Comparison of ENCODE assay signal across 21 cellular contexts in genomic region chr4:37599092-37599800, GRCh38.
DNase-seq lines count a peak whose midpoint lies in the region; ATAC-seq and TF ChIP-seq lines count a peak whose summit lies in the region.
"Had no signal": no experiment of that assay in that cellular context is flagged by ENCODE, and none has a peak within 500 bp of the region (broad histone marks: within the 10 kb centered on the region; RNA-seq: fewer than 3 reads in every experiment).

No MANE protein-coding gene starts in this region.

- H3K4me3 ChIP-seq in endodermal cell (ENCODE audit: low read length) (no peak overlapping the region), right lobe of liver (no peak overlapping the region)
- H3K4me3 ChIP-seq: GM23248, HAP-1, SJCRH30 had no signal

- no peaks in the 10 kb centered on the region for H3K9me3 Mint-ChIP-seq in stimulated activated naive CD8-positive, alpha-beta T cell treated with anti-CD3 and anti-CD28 coated beads, Interleukin-15, amount 100 ng/mL, for 72 hours
- H3K9me3 Mint-ChIP-seq in endodermal cell (no peaks in the 10 kb centered on the region), type B pancreatic cell (no peaks in the 10 kb centered on the region)
- H3K9me3 Mint-ChIP-seq in activated T-helper 17 cell treated with anti-CD3 and anti-CD28 coated beads, Interleukin-2, amount 50 U/mL, for 72 hours: no peaks in the 10 kb centered on the region
- H3K9me3 Mint-ChIP-seq: CD4-positive, CD25-positive, alpha-beta regulatory T cell had no signal

- no peak overlapping the region for H3K4me3 Mint-ChIP-seq in stimulated activated naive CD8-positive, alpha-beta T cell treated with anti-CD3 and anti-CD28 coated beads, Interleukin-15, amount 100 ng/mL, for 72 hours
- H3K4me3 Mint-ChIP-seq in endodermal cell (no peak overlapping the region), type B pancreatic cell (no peak overlapping the region)
- H3K4me3 Mint-ChIP-seq in activated T-helper 17 cell treated with anti-CD3 and anti-CD28 coated beads, Interleukin-2, amount 50 U/mL, for 72 hours: no peak overlapping the region
- H3K4me3 Mint-ChIP-seq: CD4-positive, CD25-positive, alpha-beta regulatory T cell had no signal

- no peak for DNase-seq in stimulated activated naive CD8-positive, alpha-beta T cell treated with anti-CD3 and anti-CD28 coated beads, Interleukin-15, amount 100 ng/mL, for 72 hours
- DNase-seq in stimulated activated naive CD8-positive, alpha-beta T cell treated with anti-CD3 and anti-CD28 coated beads, Interleukin-15, Interleukin-2, amounts not matched to agents 100 U/mL and 50 U/mL, for 24 hours: no peak
- DNase-seq in endodermal cell (no peak), right lobe of liver (no peak), type B pancreatic cell (ENCODE audit: extremely low spot score, unreplicated experiment) (no peak), OCI-M2 (lab: John Stamatoyannopoulos, UW; ENCODE audit: unreplicated experiment) (no peak)
- DNase-seq: DMS 273 treated with DMSO at 0.1 percent for 48 hours, GM23248, IMR-90, NCI-H1417, NCI-H1694 treated with DMSO at 0.1 percent for 48 hours, NCI-H2081 treated with DMSO at 0.1 percent for 48 hours, NCI-H2171 treated with DMSO at 0.1 percent for 48 hours, NCI-H524 treated with DMSO at 0.1 percent for 48 hours, NCI-H82, SJCRH30 had no signal

- no peak overlapping the region for H3K9ac ChIP-seq in endodermal cell (ENCODE audit: extremely low read depth, low read length, poor library complexity, severe bottlenecking)
- H3K9ac ChIP-seq: GM23248, KMS-11 had no signal

- H3K36me3 ChIP-seq in endodermal cell (ENCODE audit: control insufficient read depth, insufficient read depth, low read length) (no peaks in the 10 kb centered on the region), right lobe of liver (no peaks in the 10 kb centered on the region)
- H3K36me3 ChIP-seq: HAP-1, SJCRH30 had no signal

- peak overlapping the region; percentile 47 to 51 for H3K27ac Mint-ChIP-seq in stimulated activated naive CD8-positive, alpha-beta T cell treated with anti-CD3 and anti-CD28 coated beads, Interleukin-15, amount 100 ng/mL, for 72 hours
- H3K27ac Mint-ChIP-seq in endodermal cell (peak overlapping the region; percentile 66), type B pancreatic cell (peak overlapping the region; percentile 7)
- H3K27ac Mint-ChIP-seq in activated T-helper 17 cell treated with anti-CD3 and anti-CD28 coated beads, Interleukin-2, amount 50 U/mL, for 72 hours: no peak overlapping the region
- H3K27ac Mint-ChIP-seq: CD4-positive, CD25-positive, alpha-beta regulatory T cell had no signal

- intact Hi-C loops in right lobe of liver (cut with DNase I): no loop called here

- H3K27ac ChIP-seq in endodermal cell (ENCODE audit: low read depth, low read length) (no peak overlapping the region), right lobe of liver (no peak overlapping the region)
- H3K27ac ChIP-seq: GM23248, KMS-11, SJCRH30 had no signal

- H3K9me3 ChIP-seq in endodermal cell (ENCODE audit: control insufficient read depth, low read length): no peaks in the 10 kb centered on the region
- H3K9me3 ChIP-seq in right lobe of liver: no peaks in the 10 kb centered on the region
- H3K9me3 ChIP-seq: HAP-1, SJCRH30 had no signal

- no peaks in the 10 kb centered on the region for H3K27me3 ChIP-seq in endodermal cell (ENCODE audit: control insufficient read depth, insufficient read depth, low read length, poor library complexity, severe bottlenecking)
- no peaks in the 10 kb centered on the region for H3K27me3 ChIP-seq in right lobe of liver
- H3K27me3 ChIP-seq: SJCRH30 had no signal

- TF ChIP-seq POLR2A in right lobe of liver (IDR thresholded peaks at IDR 0.05): no peak

- no peak for ATAC-seq in stimulated activated naive CD8-positive, alpha-beta T cell treated with anti-CD3 and anti-CD28 coated beads, Interleukin-15, amount 100 ng/mL, for 72 hours
- no peak for ATAC-seq in stimulated activated naive CD8-positive, alpha-beta T cell treated with anti-CD3 and anti-CD28 coated beads, Interleukin-15, Interleukin-2, amounts not matched to agents 100 U/mL and 50 U/mL, for 24 hours
- peak; percentile 23 to 51 (median 42) for ATAC-seq in right lobe of liver
- no peak for ATAC-seq in activated T-helper 17 cell treated with anti-CD3 and anti-CD28 coated beads, Interleukin-2, amount 50 U/mL, for 72 hours (replicated peaks)
- no peak for ATAC-seq in HG03520 (IDR thresholded peaks at IDR 0.05; ENCODE audit: unreplicated experiment)

- H3K36me3 Mint-ChIP-seq in endodermal cell (ENCODE audit: low read depth): no peaks in the 10 kb centered on the region
- no peaks in the 10 kb centered on the region for H3K36me3 Mint-ChIP-seq in type B pancreatic cell
- H3K36me3 Mint-ChIP-seq in activated T-helper 17 cell treated with anti-CD3 and anti-CD28 coated beads, Interleukin-2, amount 50 U/mL, for 72 hours (ENCODE audit: low read depth): no peaks in the 10 kb centered on the region
- H3K36me3 Mint-ChIP-seq: CD4-positive, CD25-positive, alpha-beta regulatory T cell had no signal

- H3K4me1 Mint-ChIP-seq in stimulated activated naive CD8-positive, alpha-beta T cell treated with anti-CD3 and anti-CD28 coated beads, Interleukin-15, amount 100 ng/mL, for 72 hours: peaks cover 13% of the 10 kb centered on the region
- H3K4me1 Mint-ChIP-seq in endodermal cell (peaks cover 11% of the 10 kb centered on the region), type B pancreatic cell (ENCODE audit: unreplicated experiment) (peaks cover 28% of the 10 kb centered on the region)
- H3K4me1 Mint-ChIP-seq in activated T-helper 17 cell treated with anti-CD3 and anti-CD28 coated beads, Interleukin-2, amount 50 U/mL, for 72 hours: peaks cover 5% of the 10 kb centered on the region

- no peaks in the 10 kb centered on the region for H3K4me1 ChIP-seq in endodermal cell (ENCODE audit: control insufficient read depth, insufficient read depth, low read length)
- H3K4me1 ChIP-seq in right lobe of liver: peaks cover 0 to 34% (median 5%) of the 10 kb centered on the region in 4 donors

- no peak for TF ChIP-seq CTCF in endodermal cell (conservative IDR thresholded peaks at IDR 0.05)
- no peak for TF ChIP-seq CTCF in right lobe of liver (IDR thresholded peaks at IDR 0.05)
- no peak for TF ChIP-seq CTCF in type B pancreatic cell (conservative IDR thresholded peaks at IDR 0.05)

- 82 to 92% methylated on average over 7 to 9 of the region's 9 CpGs for WGBS in endodermal cell (ENCODE audit: insufficient coverage in 1 of 2, insufficient read length in 1 of 2), 2 experiments
- 60% methylated on average over 8 of the region's 9 CpGs for WGBS in right lobe of liver (ENCODE audit: insufficient coverage, low coverage, low lambda C conversion rate, missing lambda C conversion rate)

- no peaks in the 10 kb centered on the region for H3K27me3 Mint-ChIP-seq in stimulated activated naive CD8-positive, alpha-beta T cell treated with anti-CD3 and anti-CD28 coated beads, Interleukin-15, amount 100 ng/mL, for 72 hours
- H3K27me3 Mint-ChIP-seq in endodermal cell (ENCODE audit: insufficient read depth) (no peaks in the 10 kb centered on the region), type B pancreatic cell (no peaks in the 10 kb centered on the region)
- H3K27me3 Mint-ChIP-seq in activated T-helper 17 cell treated with anti-CD3 and anti-CD28 coated beads, Interleukin-2, amount 50 U/mL, for 72 hours: no peaks in the 10 kb centered on the region
- H3K27me3 Mint-ChIP-seq: CD4-positive, CD25-positive, alpha-beta regulatory T cell had no signal

Comparison
In these comparisons a context has a peak if more than half of its experiments do, and no peak if none do; other contexts are left out.
1. ATAC-seq: peak in right lobe of liver (4 of 4); none in stimulated activated naive CD8-positive, alpha-beta T cell treated with anti-CD3 and anti-CD28 coated beads, Interleukin-15, amount 100 ng/mL, for 72 hours (single experiment), stimulated activated naive CD8-positive, alpha-beta T cell treated with anti-CD3 and anti-CD28 coated beads, Interleukin-15, Interleukin-2, amounts not matched to agents 100 U/mL and 50 U/mL, for 24 hours (single experiment), activated T-helper 17 cell treated with anti-CD3 and anti-CD28 coated beads, Interleukin-2, amount 50 U/mL, for 72 hours (single experiment) and HG03520 (single experiment).